In the genomic region with DNA sequence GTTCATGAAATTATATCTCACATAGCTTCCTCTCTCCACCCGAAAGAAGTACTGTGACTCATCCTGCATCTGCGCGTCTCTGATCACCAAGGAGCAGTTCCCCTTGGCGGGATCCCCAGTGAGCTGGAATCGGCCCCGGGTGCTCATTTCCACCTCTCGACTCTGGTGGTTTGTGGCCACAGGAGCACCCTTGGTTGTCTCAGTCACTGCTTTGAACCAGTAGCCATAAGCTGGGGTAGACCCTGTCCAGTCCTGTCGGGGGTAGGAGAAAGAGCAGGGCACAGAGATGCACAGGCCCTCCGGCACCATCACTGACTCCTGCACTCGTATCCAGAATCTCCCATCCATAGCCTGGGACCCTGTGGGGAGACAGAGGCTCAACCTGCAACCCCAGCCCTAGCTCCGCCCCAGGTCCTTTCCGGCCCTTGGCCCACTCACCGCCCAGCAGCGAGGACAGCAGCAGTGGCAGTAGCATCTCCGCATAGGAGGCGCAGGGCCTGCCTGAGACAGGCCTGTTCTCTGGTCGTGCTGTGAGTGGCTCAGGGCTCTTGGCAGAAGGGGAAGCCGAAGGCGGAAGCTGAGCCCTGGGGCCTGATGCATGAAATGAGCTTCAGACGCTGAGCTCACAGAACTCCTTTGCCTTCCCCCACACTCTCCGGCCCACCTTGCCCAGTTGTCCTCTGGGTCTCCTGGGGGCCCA, we compare ENCODE assay signal across 3 cellular contexts.
TF ChIP-seq lines count a peak whose summit lies in the region.

A gene with protein sequence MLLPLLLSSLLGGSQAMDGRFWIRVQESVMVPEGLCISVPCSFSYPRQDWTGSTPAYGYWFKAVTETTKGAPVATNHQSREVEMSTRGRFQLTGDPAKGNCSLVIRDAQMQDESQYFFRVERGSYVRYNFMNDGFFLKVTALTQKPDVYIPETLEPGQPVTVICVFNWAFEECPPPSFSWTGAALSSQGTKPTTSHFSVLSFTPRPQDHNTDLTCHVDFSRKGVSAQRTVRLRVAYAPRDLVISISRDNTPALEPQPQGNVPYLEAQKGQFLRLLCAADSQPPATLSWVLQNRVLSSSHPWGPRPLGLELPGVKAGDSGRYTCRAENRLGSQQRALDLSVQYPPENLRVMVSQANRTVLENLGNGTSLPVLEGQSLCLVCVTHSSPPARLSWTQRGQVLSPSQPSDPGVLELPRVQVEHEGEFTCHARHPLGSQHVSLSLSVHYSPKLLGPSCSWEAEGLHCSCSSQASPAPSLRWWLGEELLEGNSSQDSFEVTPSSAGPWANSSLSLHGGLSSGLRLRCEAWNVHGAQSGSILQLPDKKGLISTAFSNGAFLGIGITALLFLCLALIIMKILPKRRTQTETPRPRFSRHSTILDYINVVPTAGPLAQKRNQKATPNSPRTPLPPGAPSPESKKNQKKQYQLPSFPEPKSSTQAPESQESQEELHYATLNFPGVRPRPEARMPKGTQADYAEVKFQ (minus strand): TSS at position 536 of the 700 bp plus-strand sequence. CDS start 61 bp downstream, at position 475.

TF ChIP-seq in liver, 16 proteins besides CTCF, POLR2A, EP300 and RAD21:
- no peak for TF ChIP-seq YY1 (IDR thresholded peaks at IDR 0.05)

TF ChIP-seq in HepG2, 621 proteins besides CTCF, POLR2A, EP300 and RAD21:
- TF ChIP-seq FOXJ3 (CRISPR knock-in tag; IDR thresholded peaks at IDR 0.05; ENCODE audit: borderline replicate concordance) (no peak), ZNF569 (CRISPR knock-in tag; IDR thresholded peaks at IDR 0.05; ENCODE audit: borderline replicate concordance) (no peak), NAIF1 (CRISPR knock-in tag; IDR thresholded peaks at IDR 0.05; ENCODE audit: borderline replicate concordance) (no peak)

TF ChIP-seq in HEK293T, 16 proteins besides CTCF, POLR2A, EP300 and RAD21:
- no peak for TF ChIP-seq FOXA1 (IDR thresholded peaks at IDR 0.05)
- TF ChIP-seq LEF1 (IDR thresholded peaks at IDR 0.05; ENCODE audit: borderline replicate concordance) = no peak
- TF ChIP-seq BHLHE40 (IDR thresholded peaks at IDR 0.05; ENCODE audit: borderline replicate concordance) = no peak
TF ChIP-seq in HEK293T: peak in this region for 0.
